11 cellular contexts compared by ENCODE assay signal in genomic region chr19:4580021-4580901, GRCh38. TPM values are rescaled to one million over a fixed set of nuclear protein-coding genes. Genes with fewer than 3 reads are reported as not detected.
DNase-seq lines count a peak whose midpoint lies in the region; ATAC-seq and TF ChIP-seq lines count a peak whose summit lies in the region.
"Had no signal": no experiment of that assay in that cellular context is flagged by ENCODE, and none has a peak within 500 bp of the region (broad histone marks: within the 10 kb centered on the region; RNA-seq: fewer than 3 reads in every experiment).

No MANE protein-coding gene starts in this region.

- no peak for ATAC-seq in activated T-cell treated with anti-CD3 and anti-CD28 coated beads, Interleukin-2, amount 50 U/mL, for 72 hours (replicated peaks in 1 of 2)

- peaks cover 8% of the 10 kb centered on the region; the same call in 1 of the 2 replicates for H3K4me1 ChIP-seq in ES-I3 (ENCODE audit: insufficient read depth, low read length)

- TF ChIP-seq CTCF in fibroblast of villous mesenchyme (IDR thresholded peaks at IDR 0.05; ENCODE audit: insufficient read depth, low read depth, low read length) (peak; percentile 2), progenitor cell of endocrine pancreas (IDR thresholded peaks at IDR 0.05; ENCODE audit: unreplicated experiment) (peak; percentile 44), GM10248 (IDR thresholded peaks at IDR 0.05; ENCODE audit: control extremely low read depth, extremely low read depth, low read depth, missing control alignments) (no peak)

- H3K9ac ChIP-seq in ES-I3 (ENCODE audit: low read depth, low read length), result peak overlapping the region; percentile 75

- peaks cover 4% of the 10 kb centered on the region for H3K4me1 Mint-ChIP-seq in progenitor cell of endocrine pancreas (ENCODE audit: low read depth)
- H3K4me1 Mint-ChIP-seq in activated T-cell treated with anti-CD3 and anti-CD28 coated beads, Interleukin-2, amount 50 U/mL, for 72 hours (ENCODE audit: low read depth), result peaks cover 20% of the 10 kb centered on the region

- no peaks in the 10 kb centered on the region for H3K36me3 Mint-ChIP-seq in progenitor cell of endocrine pancreas (ENCODE audit: insufficient read depth)
- H3K36me3 Mint-ChIP-seq in activated T-cell treated with anti-CD3 and anti-CD28 coated beads, Interleukin-2, amount 50 U/mL, for 72 hours (ENCODE audit: insufficient read depth in 2 of 2), result no peaks in the 10 kb centered on the region

- CTCF ChIA-PET in GM10248 (lab: Yijun Ruan, JAX), result interaction anchor here (1.0 to 5.0 kb wide), 5 partner anchors 9 to 57 kb away, joined by 3 to 46 read pairs (median 12); no protein-coding TSS in a partner anchor

- H3K27ac Mint-ChIP-seq in progenitor cell of endocrine pancreas, result no peak overlapping the region
- no peak overlapping the region for H3K27ac Mint-ChIP-seq in activated T-cell treated with anti-CD3 and anti-CD28 coated beads, Interleukin-2, amount 50 U/mL, for 72 hours

- peaks cover 22% of the 10 kb centered on the region for H3K27me3 Mint-ChIP-seq in progenitor cell of endocrine pancreas
- peaks cover 65% of the 10 kb centered on the region for H3K27me3 Mint-ChIP-seq in activated T-cell treated with anti-CD3 and anti-CD28 coated beads, Interleukin-2, amount 50 U/mL, for 72 hours (ENCODE audit: low read depth)

- no peak overlapping the region for H3K4me3 ChIP-seq in fibroblast of villous mesenchyme (ENCODE audit: low read depth, low read length)

- POLR2A ChIA-PET in GM10248 (lab: Yijun Ruan, JAX), result no interaction called here

- H3K36me3 ChIP-seq in ES-I3 (ENCODE audit: insufficient read depth, low read length), result no peaks in the 10 kb centered on the region

- DNase-seq in NCI-H226 (peak; percentile 10), fibroblast of villous mesenchyme (ENCODE audit: low read depth) (no peak), progenitor cell of endocrine pancreas (ENCODE audit: low spot score, unreplicated experiment) (no peak), SHP77 (lab: John Stamatoyannopoulos, UW) (no peak), GM10248 (ENCODE audit: extremely low spot score) (no peak), EL (no peak)
- DNase-seq in activated T-cell treated with anti-CD3 and anti-CD28 coated beads, Interleukin-2, amount 50 U/mL, for 72 hours, result no peak
- DNase-seq: activated gamma-delta T cell treated with Interleukin-2 at 50 U/mL for 16 hours; DMS53; stimulated activated CD4-positive, alpha-beta T cell treated with anti-CD3 and anti-CD28 coated beads, Interleukin-4, amount 100 ng/mL, for 4 hours had no signal

- H3K9me3 ChIP-seq in ES-I3 (ENCODE audit: control insufficient read depth, insufficient read depth, low read length), result no peaks in the 10 kb centered on the region

- peak overlapping the region; percentile 74 for H3K4me3 Mint-ChIP-seq in progenitor cell of endocrine pancreas (ENCODE audit: low read depth)
- H3K4me3 Mint-ChIP-seq in activated T-cell treated with anti-CD3 and anti-CD28 coated beads, Interleukin-2, amount 50 U/mL, for 72 hours, result no peak overlapping the region

- H3K9me3 Mint-ChIP-seq in progenitor cell of endocrine pancreas (ENCODE audit: low read depth), result no peaks in the 10 kb centered on the region
- no peaks in the 10 kb centered on the region for H3K9me3 Mint-ChIP-seq in activated T-cell treated with anti-CD3 and anti-CD28 coated beads, Interleukin-2, amount 50 U/mL, for 72 hours

RNA-seq across cellular contexts. Expression of gene SEMA6B, which starts 20.8 kb away (rescaled TPM):
- total RNA-seq in fibroblast of villous mesenchyme (under 0.01 TPM in 2 replicates), progenitor cell of endocrine pancreas (26.6 and 28.3 TPM in 2 replicates)
- under 1 TPM; 0.05 to 0.19 TPM for total RNA-seq in activated T-cell treated with anti-CD3 and anti-CD28 coated beads, Interleukin-2, amount 50 U/mL, for 72 hours

RNA-seq across cellular contexts. Expression of gene LRG1, which starts 40.4 kb away (rescaled TPM):
- total RNA-seq in fibroblast of villous mesenchyme (not detected in 2 replicates), progenitor cell of endocrine pancreas (0.34 and 0.51 TPM in 2 replicates)
- total RNA-seq in activated T-cell treated with anti-CD3 and anti-CD28 coated beads, Interleukin-2, amount 50 U/mL, for 72 hours, result 1 to 10 TPM in 1 of 2 donors, under 1 TPM in 1; 0.67 to 2.3 TPM

RNA-seq across cellular contexts. Expression of gene PLIN5, which starts 45.2 kb away (rescaled TPM):
- total RNA-seq in fibroblast of villous mesenchyme (not detected in 2 replicates), progenitor cell of endocrine pancreas (5.7 and 8.1 TPM in 2 replicates)
- total RNA-seq in activated T-cell treated with anti-CD3 and anti-CD28 coated beads, Interleukin-2, amount 50 U/mL, for 72 hours, result under 1 TPM; 0.24 to 0.81 TPM

RNA-seq across cellular contexts. Expression of gene TNFAIP8L1, which starts 59.1 kb away (rescaled TPM):
- total RNA-seq in fibroblast of villous mesenchyme (4.2 and 4.3 TPM in 2 replicates), progenitor cell of endocrine pancreas (7.3 and 8.5 TPM in 2 replicates)
- total RNA-seq in activated T-cell treated with anti-CD3 and anti-CD28 coated beads, Interleukin-2, amount 50 U/mL, for 72 hours, result 10 to 100 TPM; 22.1 to 25.7 TPM

Comparison
In these comparisons a context has a peak if more than half of its experiments do, and no peak if none do; other contexts are left out.
1. RNA of gene SEMA6B, which starts 20.8 kb away (total RNA-seq): 26.6 to 28.3 TPM in progenitor cell of endocrine pancreas; 0.05 to 0.19 TPM in activated T-cell treated with anti-CD3 and anti-CD28 coated beads, Interleukin-2, amount 50 U/mL, for 72 hours and under 0.01 TPM in fibroblast of villous mesenchyme; every median in the first group is over 10 times any median in the second.